Comparison of ENCODE assay signal across 13 cellular contexts in the genomic region with DNA sequence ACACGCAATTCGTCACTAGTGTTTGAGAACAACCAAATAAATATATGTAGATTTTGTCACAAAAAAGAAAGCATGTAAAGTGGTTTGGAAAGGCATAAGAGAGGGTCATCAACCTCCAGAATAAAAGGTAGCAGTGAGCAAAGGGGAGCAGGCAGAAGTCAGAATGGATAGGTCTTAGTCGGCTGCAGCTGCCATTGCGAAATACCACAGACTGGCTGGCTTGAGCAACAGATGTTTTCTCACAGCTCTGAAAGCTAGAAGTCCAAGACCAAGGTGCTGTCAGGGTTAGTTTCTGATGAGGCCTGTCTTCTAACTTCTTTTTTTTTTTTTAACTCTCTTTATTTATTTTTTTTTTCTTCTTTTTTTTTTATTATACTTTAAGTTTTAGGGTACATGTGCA.
DNase-seq lines count a peak whose midpoint lies in the region; ATAC-seq and TF ChIP-seq lines count a peak whose summit lies in the region.
"Had no signal": no experiment of that assay in that cellular context is flagged by ENCODE, and none has a peak within 500 bp of the region (broad histone marks: within the 10 kb centered on the region; RNA-seq: fewer than 3 reads in every experiment).

No MANE protein-coding gene starts in this region.

- DNase-seq in AML-193 (lab: John Stamatoyannopoulos, UW), result peak; percentile 90 to 92
- peak; percentile 79 for DNase-seq in NCI-H226
- DNase-seq in choroid plexus epithelial cell (ENCODE audit: low read depth), result peak; percentile 97
- peak; percentile 43 for DNase-seq in lung (ENCODE audit: low spot score)
- DNase-seq in smooth muscle cell (lab: John Stamatoyannopoulos, UW; ENCODE audit: unreplicated experiment), result no peak
- DNase-seq in effector memory CD4-positive, alpha-beta T cell, result no peak
- DNase-seq in middle frontal gyrus (ENCODE audit: extremely low spot score, low spot score), result no peak
- DNase-seq: CD4-positive, CD25-positive, alpha-beta regulatory T cell; NCI-H526 treated with DMSO at 0.1 percent for 48 hours; pancreas; T-cell had no signal

- no peak for TF ChIP-seq CTCF in choroid plexus epithelial cell (conservative IDR thresholded peaks at IDR 0.05; ENCODE audit: low read depth, low read length)
- TF ChIP-seq CTCF in lung (IDR thresholded peaks at IDR 0.05; ENCODE audit: control extremely low read depth, extremely low read depth), result no peak
- TF ChIP-seq CTCF in smooth muscle cell (IDR thresholded peaks at IDR 0.05; ENCODE audit: borderline replicate concordance, insufficient read depth, poor library complexity, severe bottlenecking), result no peak

- H3K27me3 ChIP-seq in lung (ENCODE audit: control insufficient read depth, insufficient read depth), result no peaks in the 10 kb centered on the region
- H3K27me3 ChIP-seq in smooth muscle cell (ENCODE audit: low read depth), result no peaks in the 10 kb centered on the region
- no peaks in the 10 kb centered on the region for H3K27me3 ChIP-seq in effector memory CD4-positive, alpha-beta T cell (replicated peaks; ENCODE audit: control insufficient read depth, insufficient read depth, low read length, poor library complexity, severe bottlenecking)
- H3K27me3 ChIP-seq: pancreas, upper lobe of left lung had no signal

- no peak overlapping the region for H2AFZ ChIP-seq in smooth muscle cell (ENCODE audit: low read depth)

- H3K4me3 ChIP-seq in choroid plexus epithelial cell (ENCODE audit: low read depth, low read length), result no peak overlapping the region
- H3K4me3 ChIP-seq in lung, result no peak overlapping the region
- H3K4me3 ChIP-seq in smooth muscle cell, result no peak overlapping the region
- H3K4me3 ChIP-seq in effector memory CD4-positive, alpha-beta T cell (ENCODE audit: insufficient read depth, low read depth, low read length, poor library complexity, severe bottlenecking), result no peak overlapping the region
- H3K4me3 ChIP-seq: pancreas, upper lobe of left lung had no signal

- no peaks in the 10 kb centered on the region for H3K79me2 ChIP-seq in smooth muscle cell (ENCODE audit: low read depth)

- H3K9me3 ChIP-seq in lung (ENCODE audit: control insufficient read depth in 2 of 2, insufficient read depth in 1 of 2, low read length in 1 of 2) (no peaks in the 10 kb centered on the region), smooth muscle cell (replicated peaks; ENCODE audit: low read depth) (no peaks in the 10 kb centered on the region)
- no peaks in the 10 kb centered on the region for H3K9me3 ChIP-seq in effector memory CD4-positive, alpha-beta T cell (ENCODE audit: control insufficient read depth, low read length)
- H3K9me3 ChIP-seq: pancreas, upper lobe of left lung had no signal

- no peak overlapping the region for H3K9ac ChIP-seq in smooth muscle cell (ENCODE audit: low read depth)

- H3K27ac ChIP-seq in lung (ENCODE audit: low read depth in 1 of 2, low read length in 1 of 2), result no peak overlapping the region
- H3K27ac ChIP-seq in smooth muscle cell (ENCODE audit: low read depth), result no peak overlapping the region
- H3K27ac ChIP-seq in effector memory CD4-positive, alpha-beta T cell (ENCODE audit: insufficient read depth, low read length, poor library complexity, severe bottlenecking), result no peak overlapping the region
- H3K27ac ChIP-seq: pancreas, upper lobe of left lung had no signal

- ATAC-seq in lung (ENCODE audit: insufficient read depth, low FRiP score) (no peak), HG03139 (IDR thresholded peaks at IDR 0.05; ENCODE audit: unreplicated experiment) (no peak)
- ATAC-seq: T-cell had no signal

- no peaks in the 10 kb centered on the region for H3K4me1 ChIP-seq in lung (ENCODE audit: control insufficient read depth in 2 of 2, insufficient read depth in 2 of 2, low read length in 2 of 2)
- no peaks in the 10 kb centered on the region for H3K4me1 ChIP-seq in smooth muscle cell (ENCODE audit: low read depth)
- no peaks in the 10 kb centered on the region for H3K4me1 ChIP-seq in effector memory CD4-positive, alpha-beta T cell (ENCODE audit: control insufficient read depth, insufficient read depth, low read length, poor library complexity, severe bottlenecking)
- H3K4me1 ChIP-seq: pancreas, upper lobe of left lung had no signal

- H3K4me2 ChIP-seq in smooth muscle cell, result no peak overlapping the region

- H4K20me1 ChIP-seq in smooth muscle cell (ENCODE audit: low read depth), result no peaks in the 10 kb centered on the region

- H3F3A ChIP-seq in smooth muscle cell (ENCODE audit: low read depth), result no peaks in the 10 kb centered on the region

- H3K36me3 ChIP-seq in lung (ENCODE audit: control insufficient read depth in 2 of 2, insufficient read depth in 2 of 2, low read length in 2 of 2) (no peaks in the 10 kb centered on the region), smooth muscle cell (ENCODE audit: low read depth) (no peaks in the 10 kb centered on the region)
- no peaks in the 10 kb centered on the region for H3K36me3 ChIP-seq in effector memory CD4-positive, alpha-beta T cell (ENCODE audit: control insufficient read depth, insufficient read depth, low read length)
- H3K36me3 ChIP-seq: pancreas, upper lobe of left lung had no signal

- WGBS in lung, 2 donors, result 55 to 69% methylated on average over 4 of the region's 4 CpGs
- 66% methylated on average over 4 of the region's 4 CpGs for WGBS in smooth muscle cell (ENCODE audit: low lambda C conversion rate)

Comparison
In these comparisons a context has a peak if more than half of its experiments do, and no peak if none do; other contexts are left out.
1. DNase-seq: peak in AML-193 (2 of 2), NCI-H226 (single experiment), choroid plexus epithelial cell (single experiment) and lung (single experiment); none in smooth muscle cell (single experiment), effector memory CD4-positive, alpha-beta T cell (0 of 3) and middle frontal gyrus (single experiment).